In genomic region chr13:95260031-95260525, GRCh38 we compare ENCODE assay signal across 13 cellular contexts. TPM values are rescaled to one million over a fixed set of nuclear protein-coding genes. Genes with fewer than 3 reads are reported as not detected.
DNase-seq lines count a peak whose midpoint lies in the region; ATAC-seq lines count a peak whose summit lies in the region.
"Had no signal": no experiment of that assay in that cellular context is flagged by ENCODE, and none has a peak within 500 bp of the region (broad histone marks: within the 10 kb centered on the region; RNA-seq: fewer than 3 reads in every experiment).

No MANE protein-coding gene starts in this region.

- no peaks in the 10 kb centered on the region for H3K36me3 ChIP-seq in mesendoderm (ENCODE audit: control insufficient read depth, insufficient read depth, low read length)
- H3K36me3 ChIP-seq: Peyer's patch, upper lobe of left lung had no signal

- no peaks in the 10 kb centered on the region for H3K4me1 ChIP-seq in mesendoderm (ENCODE audit: control insufficient read depth, low read depth, low read length)
- H3K4me1 ChIP-seq: Peyer's patch, upper lobe of left lung had no signal

- no CpG with 5 or more reads among the region's 7 CpGs for WGBS in mesendoderm (ENCODE audit: extremely low coverage, insufficient coverage, low lambda C conversion rate)

- no peak overlapping the region for H4K5ac ChIP-seq in mesendoderm (ENCODE audit: low read length)

- no peak overlapping the region for H3K27ac ChIP-seq in mesendoderm (ENCODE audit: low read depth, low read length)
- H3K27ac ChIP-seq: Peyer's patch, upper lobe of left lung had no signal

- in situ Hi-C loops in ACHN (cut with HindIII; ENCODE audit: low pct_ligation_motif_present, low pct_unique_long_range_greater_than_20kb, low sequenced_read_pairs): no loop called here

- no peaks in the 10 kb centered on the region for H3K9me3 Mint-ChIP-seq in T-cell

- no peak for DNase-seq in mesendoderm
- DNase-seq in UCSD-AML1 (lab: John Stamatoyannopoulos, UW; ENCODE audit: unreplicated experiment): no peak
- DNase-seq in T-cell: no peak
- no peak for DNase-seq in ACHN
- DNase-seq in activated gamma-delta T cell (lab: John Stamatoyannopoulos, UW): no peak
- DNase-seq: activated T-cell treated with anti-CD3 and anti-CD28 coated beads for 4 hours, NCI-H2029, Peyer's patch, retina, upper lobe of left lung had no signal

- H3K27me3 ChIP-seq in mesendoderm (ENCODE audit: insufficient read depth, low read length, poor library complexity): no peaks in the 10 kb centered on the region
- H3K27me3 ChIP-seq: Peyer's patch, upper lobe of left lung had no signal

- H3K4me2 ChIP-seq in mesendoderm (ENCODE audit: low read length): no peak overlapping the region

- H3K79me2 ChIP-seq in mesendoderm (ENCODE audit: control insufficient read depth, insufficient read depth, low read length): no peaks in the 10 kb centered on the region

- no peak overlapping the region for H2AK5ac ChIP-seq in mesendoderm (ENCODE audit: low read length)

- H2BK120ac ChIP-seq in mesendoderm (ENCODE audit: low read depth, low read length): no peak overlapping the region

- ATAC-seq in GM18873 (IDR thresholded peaks at IDR 0.05; ENCODE audit: low FRiP score, unreplicated experiment) (peak; percentile 47), GM21576 (IDR thresholded peaks at IDR 0.05; ENCODE audit: unreplicated experiment) (peak; percentile 40), HG03103 (IDR thresholded peaks at IDR 0.05; ENCODE audit: low read depth, unreplicated experiment) (peak; percentile 52), T-cell (replicated peaks in 1 of 4) (no peak)

- H3K27me3 Mint-ChIP-seq in T-cell: no peaks in the 10 kb centered on the region

- no peak overlapping the region for H3K27ac Mint-ChIP-seq in T-cell

- H3K4me3 ChIP-seq in mesendoderm (ENCODE audit: low read length): no peak overlapping the region
- H3K4me3 ChIP-seq: Peyer's patch, upper lobe of left lung had no signal

- H3K79me1 ChIP-seq in mesendoderm (ENCODE audit: low read length): no peaks in the 10 kb centered on the region

- no peak overlapping the region for H3K4me3 Mint-ChIP-seq in T-cell

- H3K36me3 Mint-ChIP-seq in T-cell: peaks cover 43% of the 10 kb centered on the region

- no peak overlapping the region for H3K18ac ChIP-seq in mesendoderm (ENCODE audit: low read length)

- H3K9ac ChIP-seq in mesendoderm (ENCODE audit: low read length): no peak overlapping the region

- H3K23ac ChIP-seq in mesendoderm (ENCODE audit: low read length): peak overlapping the region; percentile 50

- no peak overlapping the region for H2BK5ac ChIP-seq in mesendoderm (ENCODE audit: low read length)

- CTCF ChIA-PET in T-cell (lab: Charles Lee): no interaction called here

- H2BK15ac ChIP-seq in mesendoderm (replicated peaks; ENCODE audit: low read depth): no peak overlapping the region

- peaks cover 0 to 6% (median 4%) of the 10 kb centered on the region in 3 donors for H3K4me1 Mint-ChIP-seq in T-cell

- H3K4ac ChIP-seq in mesendoderm (ENCODE audit: low read depth, low read length): no peak overlapping the region

- H3K56ac ChIP-seq in mesendoderm (ENCODE audit: low read length): no peak overlapping the region

- POLR2A ChIA-PET in T-cell (lab: Charles Lee): no interaction called here

- no peak overlapping the region for H4K8ac ChIP-seq in mesendoderm (ENCODE audit: low read depth, low read length)

RNA-seq across cellular contexts. Expression of gene ABCC4, which starts 41.2 kb away (rescaled TPM):
- 5.4 TPM for polyA plus RNA-seq in mesendoderm (2013, experiment 1 of 2)
- polyA plus RNA-seq in mesendoderm (2013, experiment 2 of 2): 5.3 TPM
- 10 to 100 TPM in 2 of 5 donors, 1 to 10 TPM in 3; 8.9 to 12.5 (median 9.5) TPM for total RNA-seq in T-cell

Comparison
In these comparisons a context has a peak if more than half of its experiments do, and no peak if none do; other contexts are left out.
1. ATAC-seq: peak in GM18873 (single experiment), GM21576 (single experiment) and HG03103 (single experiment); none in T-cell (0 of 4).